Comparison of ENCODE assay signal across 8 cellular contexts in genomic region chr11:46700251-46701077, GRCh38. TPM values are rescaled to one million over a fixed set of nuclear protein-coding genes. Genes with fewer than 3 reads are reported as not detected.
DNase-seq lines count a peak whose midpoint lies in the region; ATAC-seq and TF ChIP-seq lines count a peak whose summit lies in the region.

Gene ARHGAP1 (minus strand): TSS chr11:46700619. CDS start chr11:46696107, 4,512 bp downstream.
Gene ZNF408 (plus strand): TSS chr11:46701031. CDS start chr11:46701048, 17 bp downstream.

- H3K36me3 ChIP-seq in right atrium auricular region (peaks cover 39% of the 10 kb centered on the region), psoas muscle (ENCODE audit: insufficient read depth in 1 of 2, low read depth in 1 of 2) (peaks cover 9 to 44% of the 10 kb centered on the region in 2 donors), uterus (no peaks in the 10 kb centered on the region)

- H3K9me3 ChIP-seq in right atrium auricular region (no peaks in the 10 kb centered on the region), psoas muscle (no peaks in the 10 kb centered on the region), uterus (no peaks in the 10 kb centered on the region)

- WGBS in psoas muscle, 3 donors = 0% methylated on average over 41 to 44 of the region's 44 CpGs

- peak within 1 kb of the TSS; percentile 94 to 96 for H3K27ac ChIP-seq in right atrium auricular region
- H3K27ac ChIP-seq in psoas muscle = peak within 1 kb of the TSS; percentile 99
- H3K27ac ChIP-seq in uterus = peak within 1 kb of the TSS; percentile 89 to 96

- H3K4me1 ChIP-seq in right atrium auricular region (peaks cover 0 to 65% of the 10 kb centered on the region in 2 donors), psoas muscle (peaks cover 56% of the 10 kb centered on the region), uterus (peaks cover 24 to 31% of the 10 kb centered on the region in 2 donors)

- peak; percentile 95 for DNase-seq in NCI-H187 treated with DMSO at 0.1 percent for 48 hours (lab: John Stamatoyannopoulos, UW)
- peak; percentile 86 to 99 (median 97) for DNase-seq in anterior cingulate cortex (lab: John Stamatoyannopoulos, UW)
- peak; percentile 99 for DNase-seq in right atrium auricular region (ENCODE audit: low spot score)
- DNase-seq in psoas muscle = peak; percentile 99 to 100
- peak; percentile 99 for DNase-seq in uterus

- ATAC-seq in GM18499 (IDR thresholded peaks at IDR 0.05; ENCODE audit: insufficient read depth, unreplicated experiment) = peak; percentile 47
- peak; percentile 85 for ATAC-seq in HG02943 (IDR thresholded peaks at IDR 0.05; ENCODE audit: low read depth, unreplicated experiment)
- peak; percentile 92 to 95 (median 94) for ATAC-seq in psoas muscle

- H3K4me3 ChIP-seq in right atrium auricular region = peak within 1 kb of the TSS; percentile 79 to 93
- peak within 1 kb of the TSS; percentile 99 for H3K4me3 ChIP-seq in psoas muscle
- H3K4me3 ChIP-seq in uterus = peak within 1 kb of the TSS; percentile 82 to 92

- no peaks in the 10 kb centered on the region for H3K27me3 ChIP-seq in right atrium auricular region
- H3K27me3 ChIP-seq in psoas muscle (ENCODE audit: insufficient read depth in 3 of 3, low read length in 2 of 3) = no peaks in the 10 kb centered on the region
- no peaks in the 10 kb centered on the region for H3K27me3 ChIP-seq in uterus

- TF ChIP-seq POLR2A in uterus (IDR thresholded peaks at IDR 0.05) = peak; percentile 74 to 80

- intact Hi-C loops in T-helper 2 cell treated with Interferon-gamma antibody and Interleukin-4, amounts not matched to agents 100 ng/mL and 5 ng/mL, for 36 hours (cut with micrococcal nuclease) = loop anchor here (1.0 to 10.0 kb wide), 10 partner anchors 29 to 782 kb away; partner anchors contain the start of genes AMBRA1, ATG13, CKAP5 and CSTPP1
- intact Hi-C loops in psoas muscle (cut with DNase I) (no loop called here), uterus (cut with DNase I; ENCODE audit: low total_unique reads) (no loop called here)

- TF ChIP-seq CTCF in right atrium auricular region (IDR thresholded peaks at IDR 0.05) (no peak), psoas muscle (IDR thresholded peaks at IDR 0.05) (no peak), uterus (IDR thresholded peaks at IDR 0.05) (peak in 1 of 4 experiments; percentile 5)

RNA-seq across cellular contexts. Expression of gene ARHGAP1, which starts in this region (rescaled TPM):
- 77.0 and 87.5 TPM in 2 replicates for total RNA-seq in T-helper 2 cell treated with Interferon-gamma antibody and Interleukin-4, amounts not matched to agents 100 ng/mL and 5 ng/mL, for 36 hours
- total RNA-seq in right atrium auricular region (100 to 1,000 TPM in 1 of 2 donors, 10 to 100 TPM in 1; 88.1 to 117 TPM), psoas muscle (10 to 100 TPM; 24.9 to 36.1 (median 31.4) TPM), uterus (100 to 1,000 TPM in 1 of 4 donors, 10 to 100 TPM in 3; 27.9 to 114 (median 37.3) TPM)
- 10 to 100 TPM; 12.5 to 27.7 (median 20.4) TPM for polyA plus RNA-seq in psoas muscle

RNA-seq across cellular contexts. Expression of gene ZNF408, which starts in this region (rescaled TPM):
- total RNA-seq in T-helper 2 cell treated with Interferon-gamma antibody and Interleukin-4, amounts not matched to agents 100 ng/mL and 5 ng/mL, for 36 hours = 12.3 and 15.8 TPM in 2 replicates
- total RNA-seq in right atrium auricular region (1 to 10 TPM; 6.0 to 9.6 TPM), psoas muscle (10 to 100 TPM in 2 of 4 donors, 1 to 10 TPM in 2; 5.0 to 15.0 (median 9.8) TPM), uterus (10 to 100 TPM in 1 of 4 donors, 1 to 10 TPM in 2, under 1 TPM in 1; 0.88 to 10.5 (median 8.0) TPM)
- polyA plus RNA-seq in psoas muscle = 10 to 100 TPM in 1 of 3 donors, 1 to 10 TPM in 2; 9.6 to 12.7 (median 9.9) TPM

Comparison
In these comparisons a context has a peak if more than half of its experiments do, and no peak if none do; other contexts are left out.
1. Peak in every context shown above with its lines: DNase-seq, ATAC-seq, H3K4me3 ChIP-seq and H3K27ac ChIP-seq.